Comparison of ENCODE assay signal across 17 cellular contexts in the genomic region with DNA sequence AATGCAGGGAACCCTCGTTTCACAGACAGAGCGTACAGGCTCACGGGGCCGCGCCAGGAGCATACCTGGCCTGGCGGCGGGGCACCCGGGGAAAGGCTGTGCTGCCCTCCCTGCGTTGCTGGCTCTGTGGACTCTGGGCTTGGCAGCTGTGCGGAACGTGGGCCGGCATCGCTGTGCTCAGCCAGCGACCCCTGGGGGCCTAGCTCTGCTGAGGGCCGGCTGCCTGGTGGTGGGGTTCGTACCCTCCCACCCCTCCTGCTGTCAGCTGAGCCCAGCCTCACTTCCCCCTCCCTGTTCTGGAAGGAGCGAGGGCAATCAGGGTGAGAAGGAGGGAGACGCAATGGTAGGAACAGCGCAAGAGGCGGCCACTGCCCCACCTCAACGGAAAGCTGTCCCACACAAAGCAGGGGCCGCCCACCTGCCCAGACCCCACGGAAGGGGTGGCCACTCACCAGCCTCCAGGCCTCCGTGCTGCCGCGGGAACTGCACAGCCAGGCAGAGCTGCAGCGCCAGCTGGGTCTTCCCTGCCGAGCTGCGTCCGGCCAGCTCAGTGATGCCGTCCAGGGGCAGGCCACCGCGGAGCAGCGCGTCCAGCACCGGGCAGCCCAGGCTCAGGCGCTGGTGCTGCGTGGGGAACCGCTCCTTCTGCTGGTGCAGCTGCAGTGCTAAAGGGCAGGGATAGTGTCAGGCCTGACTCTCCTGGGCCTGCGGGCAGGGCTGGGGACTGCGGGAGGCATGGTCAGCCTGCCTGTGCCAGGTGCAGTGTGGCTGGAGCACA.
"Had no signal": no experiment of that assay in that cellular context is flagged by ENCODE, and none has a peak within 500 bp of the region (broad histone marks: within the 10 kb centered on the region; RNA-seq: fewer than 3 reads in every experiment).

No MANE protein-coding gene starts in this region.

- H3K4me1 ChIP-seq: adrenal gland had no signal

- H3K36me3 Mint-ChIP-seq: activated naive CD4-positive, alpha-beta T cell treated with anti-CD3 and anti-CD28 coated beads, Interleukin-2, amount 50 U/mL, for 24 hours had no signal

- H3K4me1 Mint-ChIP-seq: central memory CD8-positive, alpha-beta T cell; mesothelial cell of epicardium had no signal

- H3K9me3 Mint-ChIP-seq: activated naive CD4-positive, alpha-beta T cell treated with anti-CD3 and anti-CD28 coated beads, Interleukin-2, amount 50 U/mL, for 24 hours; central memory CD8-positive, alpha-beta T cell; mesothelial cell of epicardium; neural crest cell; stimulated activated effector memory CD8-positive, alpha-beta T cell treated with anti-CD3 and anti-CD28 coated beads, Interleukin-12 subunit alpha, Interleukin-12 subunit beta, amount 100 ng/mL, for 72 hours had no signal

- H3K27me3 ChIP-seq: adrenal gland, gastrocnemius medialis, ovary, thyroid gland had no signal

- H3K9me3 ChIP-seq: adrenal gland, gastrocnemius medialis, ovary, thyroid gland had no signal

- H3K4me3 ChIP-seq: adrenal gland, gastrocnemius medialis, ovary, thyroid gland had no signal

- H3K27me3 Mint-ChIP-seq: activated naive CD4-positive, alpha-beta T cell treated with anti-CD3 and anti-CD28 coated beads, Interleukin-2, amount 50 U/mL, for 24 hours; central memory CD8-positive, alpha-beta T cell; T-helper 17 cell had no signal

- H3K4me3 Mint-ChIP-seq: activated CD8-positive, alpha-beta T cell treated with anti-CD3 and anti-CD28 coated beads, Interleukin-2, amount 10 ng/mL, durations not matched to agents 7 days and 5 days; activated naive CD4-positive, alpha-beta T cell treated with anti-CD3 and anti-CD28 coated beads, Interleukin-2, amount 50 U/mL, for 24 hours; central memory CD8-positive, alpha-beta T cell; mesothelial cell of epicardium; neural crest cell; stimulated activated effector memory CD8-positive, alpha-beta T cell treated with anti-CD3 and anti-CD28 coated beads, Interleukin-12 subunit alpha, Interleukin-12 subunit beta, amount 100 ng/mL, for 72 hours; T-helper 17 cell had no signal

- DNase-seq: activated CD4-positive, alpha-beta T cell treated with anti-CD3 and anti-CD28 coated beads for 48 hours; activated CD8-positive, alpha-beta memory T cell treated with anti-CD3 and anti-CD28 coated beads, Interleukin-2, amount 50 U/mL, for 4 hours; activated CD8-positive, alpha-beta T cell treated with anti-CD3 and anti-CD28 coated beads, Interleukin-2, amount 10 ng/mL, durations not matched to agents 7 days and 5 days; activated effector memory CD4-positive, alpha-beta T cell treated with anti-CD3 and anti-CD28 coated beads, Interleukin-2, amount 50 U/mL, for 16 hours; activated T-cell treated with anti-CD3 and anti-CD28 coated beads, Interleukin-2, amount 50 U/mL, for 48 hours; adrenal gland; cortex of kidney; effector CD8-positive, alpha-beta T cell; gastrocnemius medialis; T-helper 17 cell; thyroid gland had no signal

- H3K27ac Mint-ChIP-seq: activated CD8-positive, alpha-beta T cell treated with anti-CD3 and anti-CD28 coated beads, Interleukin-2, amount 10 ng/mL, durations not matched to agents 7 days and 5 days; activated naive CD4-positive, alpha-beta T cell treated with anti-CD3 and anti-CD28 coated beads, Interleukin-2, amount 50 U/mL, for 24 hours; mesothelial cell of epicardium; stimulated activated effector memory CD8-positive, alpha-beta T cell treated with anti-CD3 and anti-CD28 coated beads, Interleukin-12 subunit alpha, Interleukin-12 subunit beta, amount 100 ng/mL, for 72 hours; T-helper 17 cell had no signal

- H3K36me3 ChIP-seq: ovary had no signal

- ATAC-seq: activated CD8-positive, alpha-beta T cell treated with anti-CD3 and anti-CD28 coated beads, Interleukin-2, amount 10 ng/mL, durations not matched to agents 7 days and 5 days; gastrocnemius medialis; stimulated activated effector memory CD8-positive, alpha-beta T cell treated with anti-CD3 and anti-CD28 coated beads, Interleukin-12 subunit alpha, Interleukin-12 subunit beta, amount 100 ng/mL, for 72 hours; T-helper 17 cell had no signal
